In genomic region chr4:986428-986948, GRCh38 we compare ENCODE assay signal across 6 cellular contexts. TPM values are rescaled to one million over a fixed set of nuclear protein-coding genes. Genes with fewer than 3 reads are reported as not detected.
A peak's percentile ranks its signal among the peaks of the same experiment; 100 is the strongest.
DNase-seq lines count a peak whose midpoint lies in the region; FAIRE-seq and TF ChIP-seq lines count a peak whose summit lies in the region.

No MANE protein-coding gene starts in this region.

- H3K27me3 ChIP-seq in SU-DHL-6 (ENCODE audit: low read length): no peaks in the 10 kb centered on the region

- H4K20me1 ChIP-seq in SU-DHL-6 (ENCODE audit: low read depth, low read length): no peaks in the 10 kb centered on the region

- FAIRE-seq in kidney (lab: Jason Lieb, UNC): no peak

- H3K4me2 ChIP-seq in SU-DHL-6 (ENCODE audit: low read depth, low read length, poor library complexity, severe bottlenecking): peak overlapping the region; percentile 98

- H3K36me3 ChIP-seq in SU-DHL-6 (ENCODE audit: low read length) (no peaks in the 10 kb centered on the region), kidney (ENCODE audit: control insufficient read depth in 1 of 2, insufficient read depth in 2 of 2, low read length in 2 of 2) (peaks cover 4% of the 10 kb centered on the region in 2 donors)

- peak overlapping the region; percentile 84 for H2AFZ ChIP-seq in SU-DHL-6 (ENCODE audit: low read depth, low read length, severe bottlenecking)

- intact Hi-C loops in kidney (cut with DNase I): no loop called here

- H3K9ac ChIP-seq in SU-DHL-6 (ENCODE audit: low read length) (peak overlapping the region; percentile 74), kidney (ENCODE audit: low read length in 2 of 2) (peak overlapping the region; percentile 2 to 88)

- H3K27ac ChIP-seq in SU-DHL-6 (ENCODE audit: low read depth, low read length): peak overlapping the region; percentile 48
- peak overlapping the region in 1 of 2 donors; percentile 74 for H3K27ac ChIP-seq in kidney (ENCODE audit: low read depth in 2 of 2, low read length in 2 of 2)

- no peaks in the 10 kb centered on the region for H3K9me2 ChIP-seq in SU-DHL-6 (replicated peaks; ENCODE audit: insufficient read depth, low read length)

- H3K79me2 ChIP-seq in SU-DHL-6 (ENCODE audit: insufficient read depth, low read length): no peaks in the 10 kb centered on the region

- H3F3A ChIP-seq in SU-DHL-6 (ENCODE audit: insufficient read depth): peaks cover 5% of the 10 kb centered on the region; the same call in 1 of the 2 replicates

- TF ChIP-seq CTCF in SU-DHL-6 (IDR thresholded peaks at IDR 0.05; ENCODE audit: insufficient read depth, low read length, poor library complexity, severe bottlenecking): no peak
- no peak for TF ChIP-seq CTCF in kidney (IDR thresholded peaks at IDR 0.05; ENCODE audit: borderline replicate concordance, extremely low read depth, insufficient read depth)

- DNase-seq in NCI-H1092 treated with DMSO at 0.1 percent for 48 hours (lab: John Stamatoyannopoulos, UW) (peak; percentile 55), NCI-H1092 (lab: John Stamatoyannopoulos, UW) (no peak), kidney (no peak), LoVo (ENCODE audit: low spot score) (no peak), NCI-H2196 treated with DMSO at 0.1 percent for 48 hours (lab: John Stamatoyannopoulos, UW; ENCODE audit: unreplicated experiment) (no peak)

- H3K9me3 ChIP-seq in SU-DHL-6 (ENCODE audit: insufficient read depth, low read length) (no peaks in the 10 kb centered on the region), kidney (ENCODE audit: control insufficient read depth in 1 of 2, low read length in 2 of 2) (no peaks in the 10 kb centered on the region)

- peaks cover 10 to 23% of the 10 kb centered on the region in 2 donors for H3K4me1 ChIP-seq in kidney (ENCODE audit: control insufficient read depth in 1 of 2, insufficient read depth in 1 of 2, low read depth in 1 of 2, low read length in 2 of 2)

- H3K4me3 ChIP-seq in SU-DHL-6 (ENCODE audit: insufficient read depth, low read length, poor library complexity, severe bottlenecking) (peak overlapping the region; percentile 60), kidney (ENCODE audit: low read length in 2 of 2) (peak overlapping the region; percentile 66 to 80)

RNA-seq across cellular contexts. Expression of gene IDUA, which starts 0.4 kb away (rescaled TPM):
- total RNA-seq in kidney: 58.5 TPM
- 11.9 TPM for polyA plus RNA-seq in kidney (ENCODE audit: insufficient read depth, low read depth, low replicate concordance)

RNA-seq across cellular contexts. Expression of gene SLC26A1, which starts 6.7 kb away (rescaled TPM):
- 2.9 TPM for total RNA-seq in kidney
- polyA plus RNA-seq in kidney (ENCODE audit: insufficient read depth, low read depth, low replicate concordance): 10.2 TPM

RNA-seq across cellular contexts. Expression of gene DGKQ, which starts 13.1 kb away (rescaled TPM):
- total RNA-seq in kidney: 13.7 TPM
- 3.5 TPM for polyA plus RNA-seq in kidney (ENCODE audit: insufficient read depth, low read depth, low replicate concordance)

RNA-seq across cellular contexts. Expression of gene FGFRL1, which starts 24.9 kb away (rescaled TPM):
- 25.5 TPM for total RNA-seq in kidney
- 22.0 TPM for polyA plus RNA-seq in kidney (ENCODE audit: insufficient read depth, low read depth, low replicate concordance)

RNA-seq across cellular contexts. Expression of gene TMEM175, which starts 54.2 kb away (rescaled TPM):
- 31.1 TPM for total RNA-seq in kidney
- 26.0 TPM for polyA plus RNA-seq in kidney (ENCODE audit: insufficient read depth, low read depth, low replicate concordance)
